ENCODE assay signal across 11 cellular contexts in genomic region chr1:205275133-205275532, GRCh38. TPM values are rescaled to one million over a fixed set of nuclear protein-coding genes. Genes with fewer than 3 reads are reported as not detected.
DNase-seq lines count a peak whose midpoint lies in the region; ATAC-seq and TF ChIP-seq lines count a peak whose summit lies in the region.
"Had no signal": no experiment of that assay in that cellular context is flagged by ENCODE, and none has a peak within 500 bp of the region (broad histone marks: within the 10 kb centered on the region; RNA-seq: fewer than 3 reads in every experiment).

No MANE protein-coding gene starts in this region.

- TF ChIP-seq CTCF in LNCaP clone FGC (IDR thresholded peaks at IDR 0.05; ENCODE audit: control insufficient read depth, extremely low read depth, insufficient read depth) (0 out of 2 replicates have a peak, but pooled peaks have one; percentile 4), mucosa of descending colon (IDR thresholded peaks at IDR 0.05) (no peak), foreskin keratinocyte (conservative IDR thresholded peaks at IDR 0.05) (no peak)

- H3K4me1 ChIP-seq in mucosa of descending colon (ENCODE audit: low read depth), result peaks cover 16% of the 10 kb centered on the region
- H3K4me1 ChIP-seq in foreskin keratinocyte, result peaks cover 5% of the 10 kb centered on the region

- no peaks in the 10 kb centered on the region for H3K27me3 ChIP-seq in foreskin keratinocyte

- H3K36me3 Mint-ChIP-seq in T-cell, result peaks cover 6% of the 10 kb centered on the region

- H3K4me3 Mint-ChIP-seq in T-cell, result peak overlapping the region in 2 of 3 donors; percentile 25 to 39

- no peaks in the 10 kb centered on the region for H3K9me3 Mint-ChIP-seq in T-cell

- peak overlapping the region; percentile 87 to 91 for H3K27ac Mint-ChIP-seq in T-cell

- H3K27me3 Mint-ChIP-seq in T-cell, result no peaks in the 10 kb centered on the region

- H3K27ac ChIP-seq in foreskin keratinocyte, result no peak overlapping the region

- POLR2A ChIA-PET in T-cell (lab: Charles Lee), result interaction anchor here in 1 of 2 donors (0.6 to 0.8 kb wide), 2 partner anchors 44 to 50 kb away, joined by 3 to 4 read pairs; no protein-coding TSS in a partner anchor

- CTCF ChIA-PET in T-cell (lab: Charles Lee), result interaction anchor here (1.0 to 8.4 kb wide), 12 partner anchors 9 to 79 kb away, joined by 3 to 249 read pairs (median 3); partner anchors contain the start of gene NUAK2 (in 2 of the 2)

- no peak overlapping the region for H3K4me3 ChIP-seq in LNCaP clone FGC (ENCODE audit: low read depth, low read length)
- H3K4me3 ChIP-seq in mucosa of descending colon, result no peak overlapping the region

- DNase-seq in COR-L47 (lab: John Stamatoyannopoulos, UW) (peak; percentile 87), LNCaP clone FGC (ENCODE audit: low read depth) (peak; percentile 98), T-cell (peak; percentile 29 to 78 (median 58)), mucosa of descending colon (peak; percentile 79 to 80 (median 80)), ureter (ENCODE audit: low spot score) (no peak), foreskin keratinocyte (no peak)
- DNase-seq: activated T-cell treated with anti-CD3 and anti-CD28 coated beads for 4 hours; NCI-H187 treated with DMSO at 0.1 percent for 48 hours; stimulated activated CD4-positive, alpha-beta T cell treated with anti-CD3 and anti-CD28 coated beads, Interleukin-4, amount 100 ng/mL, for 4 hours had no signal

- no peaks in the 10 kb centered on the region for H3K9me3 ChIP-seq in mucosa of descending colon

- H3K4me1 Mint-ChIP-seq in T-cell, result peaks cover 60 to 63% (median 63%) of the 10 kb centered on the region in 3 donors

- no peaks in the 10 kb centered on the region for H3K36me3 ChIP-seq in mucosa of descending colon (ENCODE audit: low read depth)

- intact Hi-C loops in mucosa of descending colon (cut with DNase I, micrococcal nuclease), result no loop called here

- ATAC-seq in T-cell (replicated peaks in 1 of 4), result peak; percentile 86 to 89 (median 88)
- peak; percentile 80 for ATAC-seq in mucosa of descending colon
- ATAC-seq in HG02588 (IDR thresholded peaks at IDR 0.05; ENCODE audit: unreplicated experiment), result no peak
- ATAC-seq in foreskin keratinocyte, result no peak
- ATAC-seq in HG03025 (IDR thresholded peaks at IDR 0.05; ENCODE audit: low FRiP score, unreplicated experiment), result no peak

RNA-seq across cellular contexts. Expression of gene NUAK2, which starts 46.4 kb away (rescaled TPM):
- total RNA-seq in T-cell (10 to 100 TPM; 15.0 to 38.7 (median 32.7) TPM), mucosa of descending colon (10 to 100 TPM; 16.5 to 50.8 (median 29.5) TPM), ureter (0.96 TPM), foreskin keratinocyte (15.1 and 21.6 TPM in 2 replicates)
- 9.5 and 12.4 TPM in 2 replicates for polyA plus RNA-seq in foreskin keratinocyte

RNA-seq across cellular contexts. Expression of gene TMCC2, which starts 47.4 kb away (rescaled TPM):
- 1 to 10 TPM; 1.0 to 3.3 (median 1.8) TPM for total RNA-seq in T-cell
- total RNA-seq in mucosa of descending colon, result 1 to 10 TPM in 1 of 3 donors, under 1 TPM in 2; 0.27 to 5.1 (median 0.29) TPM
- 0.55 TPM for total RNA-seq in ureter
- total RNA-seq in foreskin keratinocyte, result 1.7 and 1.8 TPM in 2 replicates
- polyA plus RNA-seq in foreskin keratinocyte, result 1.4 and 1.5 TPM in 2 replicates

Comparison
In these comparisons a context has a peak if more than half of its experiments do, and no peak if none do; other contexts are left out.
1. DNase-seq: peak in COR-L47 (single experiment), LNCaP clone FGC (single experiment), T-cell (34 of 34) and mucosa of descending colon (3 of 3); none in ureter (single experiment) and foreskin keratinocyte (0 of 2).
2. ATAC-seq: peak in T-cell (4 of 4) and mucosa of descending colon (single experiment); none in HG02588 (single experiment), foreskin keratinocyte (single experiment) and HG03025 (single experiment).